11 cellular contexts compared by ENCODE assay signal in the genomic region with DNA sequence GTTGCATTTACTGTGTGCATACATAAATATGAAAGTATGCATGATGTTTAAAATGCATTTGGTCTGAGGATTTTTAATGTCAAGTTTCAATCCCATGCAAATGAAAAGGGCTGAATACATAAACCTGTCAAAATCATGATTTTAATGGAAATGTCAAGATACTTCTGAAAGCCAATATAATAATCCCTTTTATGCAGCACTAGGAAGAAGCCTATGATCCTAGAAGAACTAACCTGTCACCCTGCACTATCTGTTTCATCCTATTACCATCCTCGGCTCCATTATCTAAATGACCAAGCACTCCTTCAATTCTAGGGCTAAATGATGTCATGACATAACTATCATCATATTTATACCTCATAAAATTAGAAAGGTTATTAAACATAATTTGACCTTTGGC.
"Had no signal": no experiment of that assay in that cellular context is flagged by ENCODE, and none has a peak within 500 bp of the region (broad histone marks: within the 10 kb centered on the region; RNA-seq: fewer than 3 reads in every experiment).

No MANE protein-coding gene starts in this region.

- DNase-seq: GM23248, GOT3, H7, H9, HCEC 1CT, HFFc6 had no signal

- H3K9me3 Mint-ChIP-seq: GM23338, H9 had no signal

- H3K27ac ChIP-seq: GM23248 had no signal

- H3K9me3 ChIP-seq: HAP-1 had no signal

- H3K4me3 ChIP-seq: GM23248, GM23338, HAP-1 had no signal

- H3K4me1 ChIP-seq: HAP-1 had no signal

- ATAC-seq: GM23338, HCT116 had no signal

- H3K4me2 ChIP-seq: GM23338 had no signal

- H3K27ac Mint-ChIP-seq: GM23338, H9, HFFc6 had no signal

- FAIRE-seq: H1, H54 had no signal

- H2AFZ ChIP-seq: GM23248, GM23338 had no signal

- H3K9ac ChIP-seq: GM23248 had no signal

- H3K4me3 Mint-ChIP-seq: GM23338, H9, HFFc6 had no signal

- H3K36me3 ChIP-seq: HAP-1 had no signal
